1 cellular context compared by ENCODE assay signal in genomic region chr1:24642481-24643361, GRCh38.
TF ChIP-seq lines count a peak whose summit lies in the region.

SRRM1 (plus strand) TSS chr1:24643302; CDS start chr1:24643327, 25 bp downstream.

TF ChIP-seq in WTC11, 78 proteins besides CTCF, POLR2A, EP300 and RAD21 (continued from another document):
- TF ChIP-seq ATF6 (CRISPR knock-in tag; IDR thresholded peaks at IDR 0.05) (no peak), MYBL2 (CRISPR knock-in tag; IDR thresholded peaks at IDR 0.05) (no peak), ESRRA (CRISPR knock-in tag; IDR thresholded peaks at IDR 0.05; ENCODE audit: borderline replicate concordance) (peak; percentile 28; the same call in 1 of the 2 replicates), ZNF423 (CRISPR knock-in tag; IDR thresholded peaks at IDR 0.05) (no peak), RELA (CRISPR knock-in tag; IDR thresholded peaks at IDR 0.05; ENCODE audit: borderline replicate concordance) (no peak)
